ENCODE assay signal across 17 cellular contexts in the genomic region with DNA sequence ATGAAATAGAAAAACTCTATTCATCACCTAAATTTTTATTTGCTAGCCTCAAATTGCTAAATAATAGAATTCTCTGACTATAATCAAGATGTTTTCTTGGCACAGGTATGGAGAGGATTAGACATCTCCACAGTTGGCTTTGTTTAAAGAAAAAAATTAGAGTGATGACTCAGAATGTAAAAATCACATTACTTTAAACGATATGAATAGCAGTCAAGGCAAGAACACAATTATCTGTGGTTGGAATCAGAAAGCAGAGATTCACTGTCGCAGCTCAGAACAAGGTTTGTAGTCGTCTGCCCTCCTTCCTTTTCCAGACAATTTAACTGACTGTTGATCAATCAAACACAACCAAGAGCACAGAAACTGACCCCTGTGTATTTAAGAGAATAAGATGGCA. TPM values are rescaled to one million over a fixed set of nuclear protein-coding genes. Genes with fewer than 3 reads are reported as not detected.
DNase-seq lines count a peak whose midpoint lies in the region.
"Had no signal": no experiment of that assay in that cellular context is flagged by ENCODE, and none has a peak within 500 bp of the region (broad histone marks: within the 10 kb centered on the region; RNA-seq: fewer than 3 reads in every experiment).

No MANE protein-coding gene starts in this region.

- peak; percentile 18 for DNase-seq in AG08396 (ENCODE audit: low spot score)
- DNase-seq in HT1080 (ENCODE audit: low read depth): peak; percentile 32
- peak; percentile 42 for DNase-seq in astrocyte of the hippocampus (ENCODE audit: low read depth, low spot score)
- peak; percentile 24 for DNase-seq in kidney glomerular epithelial cell (lab: John Stamatoyannopoulos, UW)
- DNase-seq in ecto neural progenitor cell (ENCODE audit: low spot score): no peak
- DNase-seq in NCI-H446 treated with DMSO at 0.1 percent for 48 hours (lab: John Stamatoyannopoulos, UW): no peak
- no peak for DNase-seq in COR-L47 (lab: John Stamatoyannopoulos, UW)
- no peak for DNase-seq in Kasumi-1 (lab: John Stamatoyannopoulos, UW)
- DNase-seq: ACHN; activated CD4-positive, alpha-beta T cell treated with anti-CD3 and anti-CD28 coated beads, Interleukin-2, amount 10 ng/mL, durations not matched to agents 24 days and 14 days; activated naive CD4-positive, alpha-beta T cell treated with anti-CD3 and anti-CD28 coated beads, Interleukin-2, amount 10 ng/mL, durations not matched to agents 7 days and 5 days; effector CD4-positive, alpha-beta T cell; naive thymus-derived CD4-positive, alpha-beta T cell; NCI-H2029; NCI-H524 treated with DMSO at 0.1 percent for 48 hours had no signal

RNA-seq across cellular contexts. Expression of gene CCKAR, which starts 32.2 kb away (rescaled TPM):
- not detected in 2 replicates for total RNA-seq in HT1080 (2014; rRNA removed; shearing (Covaris generic))
- polyA plus RNA-seq in HT1080 (2015; cell fraction: cytosol; rRNA removed): not detected in 2 replicates
- not detected in 2 replicates for polyA plus RNA-seq in HT1080 (2015; cell fraction: nucleus; rRNA removed)
- total RNA-seq: activated CD4-positive, alpha-beta T cell treated with anti-CD3 and anti-CD28 coated beads, Interleukin-2, amount 10 ng/mL, durations not matched to agents 24 days and 14 days; lower leg skin; naive thymus-derived CD4-positive, alpha-beta T cell; pulmonary artery endothelial cell had no signal
- polyA plus RNA-seq: naive thymus-derived CD4-positive, alpha-beta T cell had no signal

Comparison
In these comparisons a context has a peak if more than half of its experiments do, and no peak if none do; other contexts are left out.
1. DNase-seq: peak in AG08396 (single experiment), HT1080 (single experiment), astrocyte of the hippocampus (single experiment) and kidney glomerular epithelial cell (single experiment); none in ecto neural progenitor cell (single experiment), NCI-H446 treated with DMSO at 0.1 percent for 48 hours (single experiment), COR-L47 (single experiment) and Kasumi-1 (0 of 2).